ENCODE assay signal across 10 cellular contexts in the genomic region with DNA sequence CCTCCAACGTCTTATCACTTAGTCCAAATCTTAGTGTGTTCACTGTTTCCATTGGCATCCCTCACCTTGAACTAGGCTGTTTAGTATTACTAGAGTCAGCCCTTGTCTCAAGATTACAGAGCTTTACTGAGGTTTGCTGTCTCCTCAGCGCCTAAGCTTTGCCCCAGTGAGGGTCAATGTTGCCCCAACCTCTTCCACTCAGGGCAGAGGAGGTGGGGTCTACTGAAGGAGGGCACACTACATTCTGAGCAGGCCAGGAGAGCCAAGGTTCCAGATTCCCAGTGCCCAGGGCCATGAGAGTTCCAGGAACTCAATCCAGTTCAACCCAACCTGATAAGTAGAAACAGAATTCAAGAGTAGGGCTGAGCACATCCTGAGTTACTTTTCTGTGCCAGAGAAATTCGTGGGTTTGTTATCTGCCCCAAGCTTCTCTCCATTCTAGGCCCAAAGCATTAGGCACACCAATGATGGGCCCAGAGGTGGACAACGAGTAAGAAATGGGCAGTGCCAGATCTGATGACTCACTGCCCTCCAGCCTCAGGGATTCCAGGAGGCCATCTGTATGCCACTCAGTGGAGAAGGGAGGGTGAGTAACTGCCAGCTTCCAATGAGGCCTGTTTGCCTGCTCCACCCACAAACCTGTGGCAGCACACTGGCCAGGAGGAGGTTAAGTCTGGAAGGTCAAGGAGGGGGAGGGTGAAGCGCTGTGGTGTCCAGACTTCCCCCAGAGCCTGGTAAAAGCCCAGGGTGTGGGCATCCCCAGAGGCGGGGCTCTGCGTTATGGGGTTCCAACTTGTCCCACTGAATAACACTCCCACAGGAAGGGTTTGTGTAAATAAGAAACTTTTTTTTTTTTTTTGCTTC. TPM values are rescaled to one million over a fixed set of nuclear protein-coding genes. Genes with fewer than 3 reads are reported as not detected.
DNase-seq lines count a peak whose midpoint lies in the region; ATAC-seq, FAIRE-seq and TF ChIP-seq lines count a peak whose summit lies in the region.
"Had no signal": no experiment of that assay in that cellular context is flagged by ENCODE, and none has a peak within 500 bp of the region (broad histone marks: within the 10 kb centered on the region; RNA-seq: fewer than 3 reads in every experiment).

No MANE protein-coding gene starts in this region.

- TF ChIP-seq EP300 in sigmoid colon (IDR thresholded peaks at IDR 0.05), result no peak

- POLR2A ChIA-PET in CD8-positive, alpha-beta memory T cell (lab: Charles Lee), result interaction anchor here (0.7 kb wide), 1 partner anchor 106 kb away, joined by 3 read pairs; a partner anchor contains a TSS

- ATAC-seq in stimulated activated effector memory CD8-positive, alpha-beta T cell treated with anti-CD3 and anti-CD28 coated beads, Interleukin-12 subunit alpha, Interleukin-12 subunit beta, amount 100 ng/mL, for 72 hours, result no peak
- no peak for ATAC-seq in GM19023 (IDR thresholded peaks at IDR 0.05; ENCODE audit: unreplicated experiment)

- H3K4me2 ChIP-seq in neuronal stem cell (ENCODE audit: insufficient read depth, low read length, poor library complexity, severe bottlenecking), result no peak overlapping the region

- no peak overlapping the region for H3K23ac ChIP-seq in neuronal stem cell (ENCODE audit: low read depth, low read length, poor library complexity)

- CTCF ChIA-PET in CD8-positive, alpha-beta memory T cell (lab: Charles Lee), result interaction anchor here (0.7 to 2.0 kb wide), 2 partner anchors 9 to 12 kb away, joined by 3 to 6 read pairs; no protein-coding TSS in a partner anchor

- H3K18ac ChIP-seq in neuronal stem cell (ENCODE audit: low read length), result no peak overlapping the region

- H3K4ac ChIP-seq in neuronal stem cell (ENCODE audit: low read length), result no peak overlapping the region

- TF ChIP-seq POLR2A in sigmoid colon (IDR thresholded peaks at IDR 0.05), result no peak

- H3K4me3 Mint-ChIP-seq in stimulated activated effector memory CD8-positive, alpha-beta T cell treated with anti-CD3 and anti-CD28 coated beads, Interleukin-12 subunit alpha, Interleukin-12 subunit beta, amount 100 ng/mL, for 72 hours, result no peak overlapping the region
- H3K4me3 Mint-ChIP-seq in CD8-positive, alpha-beta memory T cell, result peak overlapping the region in 1 of 7 donors; percentile 20
- H3K4me3 Mint-ChIP-seq: activated naive CD4-positive, alpha-beta T cell treated with anti-CD3 and anti-CD28 coated beads, Interleukin-2, amount 50 U/mL, for 24 hours had no signal

- H3K79me1 ChIP-seq in neuronal stem cell (ENCODE audit: low read depth, low read length), result peaks cover 3% of the 10 kb centered on the region

- H3K4me3 ChIP-seq in sigmoid colon, result no peak overlapping the region
- H3K4me3 ChIP-seq in neuronal stem cell (ENCODE audit: low read length in 2 of 2), result no peak overlapping the region
- no peak overlapping the region for H3K4me3 ChIP-seq in CD8-positive, alpha-beta memory T cell (ENCODE audit: low read length)

- peaks cover 11% of the 10 kb centered on the region for H3K36me3 Mint-ChIP-seq in stimulated activated effector memory CD8-positive, alpha-beta T cell treated with anti-CD3 and anti-CD28 coated beads, Interleukin-12 subunit alpha, Interleukin-12 subunit beta, amount 100 ng/mL, for 72 hours
- peaks cover 0 to 28% (median 5%) of the 10 kb centered on the region in 3 donors for H3K36me3 Mint-ChIP-seq in CD8-positive, alpha-beta memory T cell

- H3K9me3 Mint-ChIP-seq in stimulated activated effector memory CD8-positive, alpha-beta T cell treated with anti-CD3 and anti-CD28 coated beads, Interleukin-12 subunit alpha, Interleukin-12 subunit beta, amount 100 ng/mL, for 72 hours, result no peaks in the 10 kb centered on the region
- H3K9me3 Mint-ChIP-seq in CD8-positive, alpha-beta memory T cell, result peaks cover 0 to 2% (median 0%) of the 10 kb centered on the region in 5 donors
- H3K9me3 Mint-ChIP-seq: activated naive CD4-positive, alpha-beta T cell treated with anti-CD3 and anti-CD28 coated beads, Interleukin-2, amount 50 U/mL, for 24 hours had no signal

- H3K27ac ChIP-seq in sigmoid colon, result peak overlapping the region; percentile 81 to 83 (median 82)
- no peak overlapping the region for H3K27ac ChIP-seq in neuronal stem cell (replicated peaks; ENCODE audit: low read length)
- H3K27ac ChIP-seq in CD8-positive, alpha-beta memory T cell (ENCODE audit: low read depth, low read length), result no peak overlapping the region

- no peak overlapping the region for H3K27ac Mint-ChIP-seq in stimulated activated effector memory CD8-positive, alpha-beta T cell treated with anti-CD3 and anti-CD28 coated beads, Interleukin-12 subunit alpha, Interleukin-12 subunit beta, amount 100 ng/mL, for 72 hours
- no peak overlapping the region for H3K27ac Mint-ChIP-seq in CD8-positive, alpha-beta memory T cell
- H3K27ac Mint-ChIP-seq: activated naive CD4-positive, alpha-beta T cell treated with anti-CD3 and anti-CD28 coated beads, Interleukin-2, amount 50 U/mL, for 24 hours had no signal

- H3K27me3 Mint-ChIP-seq in CD8-positive, alpha-beta memory T cell, result peaks cover 16 to 26% of the 10 kb centered on the region in 2 donors

- FAIRE-seq in frontal cortex (lab: Jason Lieb, UNC), result no peak

- H2AK5ac ChIP-seq in neuronal stem cell (ENCODE audit: low read depth, low read length), result no peak overlapping the region

- H3K14ac ChIP-seq in neuronal stem cell (ENCODE audit: low read length), result no peak overlapping the region

- intact Hi-C loops in sigmoid colon (cut with DNase I), result no loop called here

- no peak overlapping the region for H4K8ac ChIP-seq in neuronal stem cell (ENCODE audit: low read depth, low read length)

- H3K9me3 ChIP-seq in sigmoid colon (no peaks in the 10 kb centered on the region), neuronal stem cell (replicated peaks in 1 of 2; ENCODE audit: control insufficient read depth in 2 of 2, insufficient read depth in 1 of 2, low read depth in 1 of 2, low read length in 2 of 2) (peaks cover 0 to 2% of the 10 kb centered on the region in 2 donors)
- no peaks in the 10 kb centered on the region for H3K9me3 ChIP-seq in CD8-positive, alpha-beta memory T cell (ENCODE audit: low read length)

- no peak for TF ChIP-seq CTCF in sigmoid colon (IDR thresholded peaks at IDR 0.05)

- H4K91ac ChIP-seq in neuronal stem cell (ENCODE audit: low read depth, low read length, poor library complexity), result no peak overlapping the region

- H2BK15ac ChIP-seq in neuronal stem cell (ENCODE audit: low read length), result no peak overlapping the region

- H3K36me3 ChIP-seq in sigmoid colon (peaks cover 34 to 78% (median 45%) of the 10 kb centered on the region in 4 donors), neuronal stem cell (replicated peaks in 1 of 2; ENCODE audit: control insufficient read depth in 2 of 2, insufficient read depth in 2 of 2, low read length in 2 of 2) (peaks cover 8 to 80% of the 10 kb centered on the region in 2 donors)
- peaks cover 4% of the 10 kb centered on the region for H3K36me3 ChIP-seq in CD8-positive, alpha-beta memory T cell (ENCODE audit: insufficient read depth, low read length)

- H3K9ac ChIP-seq in neuronal stem cell (ENCODE audit: low read depth, low read length, poor library complexity), result no peak overlapping the region

- peaks cover 18% of the 10 kb centered on the region for H3K4me1 Mint-ChIP-seq in stimulated activated effector memory CD8-positive, alpha-beta T cell treated with anti-CD3 and anti-CD28 coated beads, Interleukin-12 subunit alpha, Interleukin-12 subunit beta, amount 100 ng/mL, for 72 hours
- peaks cover 8 to 20% (median 10%) of the 10 kb centered on the region in 3 donors for H3K4me1 Mint-ChIP-seq in CD8-positive, alpha-beta memory T cell

- no peak overlapping the region for H2AFZ ChIP-seq in neuronal stem cell (ENCODE audit: low read length)

- H3K27me3 ChIP-seq in sigmoid colon, result no peaks in the 10 kb centered on the region
- H3K27me3 ChIP-seq in neuronal stem cell (ENCODE audit: control insufficient read depth in 3 of 3, insufficient read depth in 3 of 3, low read depth in 1 of 3, low read length in 3 of 3), result peaks cover 0 to 19% (median 3%) of the 10 kb centered on the region in 3 experiments
- peaks cover 12% of the 10 kb centered on the region for H3K27me3 ChIP-seq in CD8-positive, alpha-beta memory T cell (ENCODE audit: insufficient read depth, low read length, poor library complexity, severe bottlenecking)

- 37 to 66% methylated on average over 7 of the region's 7 CpGs for WGBS in sigmoid colon, 2 donors
- WGBS in neuronal stem cell (ENCODE audit: extremely low coverage in 2 of 2, insufficient read length in 2 of 2, insufficient replicate concordance in 1 of 2), 2 donors, result no CpG with 5 or more reads among the region's 7 CpGs

- no peak overlapping the region for H2BK120ac ChIP-seq in neuronal stem cell (ENCODE audit: low read depth, low read length)

- peaks cover 0 to 47% (median 42%) of the 10 kb centered on the region in 4 donors for H3K4me1 ChIP-seq in sigmoid colon
- H3K4me1 ChIP-seq in neuronal stem cell (ENCODE audit: control insufficient read depth in 2 of 2, insufficient read depth in 1 of 2, low read depth in 1 of 2, low read length in 2 of 2), result peaks cover 0 to 20% of the 10 kb centered on the region in 2 donors
- peaks cover 14% of the 10 kb centered on the region for H3K4me1 ChIP-seq in CD8-positive, alpha-beta memory T cell (ENCODE audit: insufficient read depth, low read length)

- H2BK5ac ChIP-seq in neuronal stem cell (ENCODE audit: low read length), result no peak overlapping the region

- H2BK12ac ChIP-seq in neuronal stem cell (ENCODE audit: low read length), result no peak overlapping the region

- DNase-seq in GM04503 (ENCODE audit: low read depth) (peak; percentile 69), T1000 (lab: John Stamatoyannopoulos, UW) (peak; percentile 86), frontal cortex (ENCODE audit: low spot score in 2 of 2) (peak; percentile 30 to 70), sigmoid colon (no peak), neuronal stem cell (ENCODE audit: low spot score) (no peak)
- DNase-seq in stimulated activated effector memory CD8-positive, alpha-beta T cell treated with anti-CD3 and anti-CD28 coated beads, Interleukin-12 subunit alpha, Interleukin-12 subunit beta, amount 100 ng/mL, for 72 hours (ENCODE audit: low spot score in 2 of 2), result no peak
- no peak for DNase-seq in CD8-positive, alpha-beta memory T cell
- DNase-seq: NCI-H1930 had no signal

RNA-seq across cellular contexts. Expression of a gene that starts 8.2 kb away (rescaled TPM):
- 8.2 TPM for total RNA-seq in frontal cortex
- 10 to 100 TPM; 28.0 to 57.3 (median 33.6) TPM for total RNA-seq in sigmoid colon
- polyA plus RNA-seq in sigmoid colon, result 1 to 10 TPM; 1.2 to 6.6 (median 4.2) TPM
- polyA plus RNA-seq in neuronal stem cell (2013, experiment 1 of 2), result 19.4 TPM
- polyA plus RNA-seq in neuronal stem cell (2013, experiment 2 of 2), result 19.8 TPM
- 10 to 100 TPM; 10.6 to 11.6 TPM for total RNA-seq in CD8-positive, alpha-beta memory T cell
- 3.4 TPM for polyA plus RNA-seq in CD8-positive, alpha-beta memory T cell

RNA-seq across cellular contexts. Expression of a gene that starts 9.5 kb away (rescaled TPM):
- total RNA-seq in frontal cortex, result 2.0 TPM
- total RNA-seq in sigmoid colon, result 10 to 100 TPM; 12.3 to 25.2 (median 20.1) TPM
- 10 to 100 TPM in 1 of 3 donors, 1 to 10 TPM in 2; 4.4 to 14.7 (median 9.6) TPM for polyA plus RNA-seq in sigmoid colon
- 17.1 TPM for polyA plus RNA-seq in neuronal stem cell (2013, experiment 1 of 2)
- polyA plus RNA-seq in neuronal stem cell (2013, experiment 2 of 2), result 17.9 TPM
- under 1 TPM; 0.38 to 0.70 TPM for total RNA-seq in CD8-positive, alpha-beta memory T cell
- not detected for polyA plus RNA-seq in CD8-positive, alpha-beta memory T cell

RNA-seq across cellular contexts. Expression of a gene that starts 14.3 kb away (rescaled TPM):
- total RNA-seq in frontal cortex (0.41 TPM), sigmoid colon (1 to 10 TPM; 2.3 to 9.2 (median 3.5) TPM)
- 1 to 10 TPM in 1 of 3 donors, not detected in 2; 1.2 TPM for polyA plus RNA-seq in sigmoid colon
- 1.9 TPM for polyA plus RNA-seq in neuronal stem cell (2013, experiment 1 of 2)
- polyA plus RNA-seq in neuronal stem cell (2013, experiment 2 of 2), result 1.8 TPM
- under 1 TPM; 0.18 to 0.20 TPM for total RNA-seq in CD8-positive, alpha-beta memory T cell
- polyA plus RNA-seq in CD8-positive, alpha-beta memory T cell, result 1.9 TPM

RNA-seq across cellular contexts. Expression of a gene that starts 15.0 kb away (rescaled TPM):
- total RNA-seq in frontal cortex (5.3 TPM), sigmoid colon (10 to 100 TPM in 3 of 4 donors, 1 to 10 TPM in 1; 7.4 to 46.8 (median 14.9) TPM)
- polyA plus RNA-seq in sigmoid colon, result 1 to 10 TPM in 1 of 3 donors, under 1 TPM in 2; under 0.01 to 7.7 (median 0.23) TPM
- polyA plus RNA-seq in neuronal stem cell (2013, experiment 1 of 2), result 6.1 TPM
- 5.9 TPM for polyA plus RNA-seq in neuronal stem cell (2013, experiment 2 of 2)
- total RNA-seq in CD8-positive, alpha-beta memory T cell, result 1 to 10 TPM; 1.2 to 1.7 TPM
- 1.1 TPM for polyA plus RNA-seq in CD8-positive, alpha-beta memory T cell

RNA-seq across cellular contexts. Expression of a gene that starts 57.8 kb away (rescaled TPM):
- 11.4 TPM for total RNA-seq in frontal cortex
- total RNA-seq in sigmoid colon, result 10 to 100 TPM; 22.1 to 35.0 (median 23.9) TPM
- polyA plus RNA-seq in sigmoid colon, result 10 to 100 TPM; 16.2 to 39.2 (median 30.3) TPM
- polyA plus RNA-seq in neuronal stem cell (2013, experiment 1 of 2), result 89.3 TPM
- polyA plus RNA-seq in neuronal stem cell (2013, experiment 2 of 2), result 88.4 TPM
- total RNA-seq in CD8-positive, alpha-beta memory T cell, result 100 to 1,000 TPM; 112 to 119 TPM
- 11.1 TPM for polyA plus RNA-seq in CD8-positive, alpha-beta memory T cell

Comparison
In these comparisons a context has a peak if more than half of its experiments do, and no peak if none do; other contexts are left out.
1. DNase-seq: peak in GM04503 (single experiment), T1000 (single experiment) and frontal cortex (2 of 2); none in sigmoid colon (single experiment), stimulated activated effector memory CD8-positive, alpha-beta T cell treated with anti-CD3 and anti-CD28 coated beads, Interleukin-12 subunit alpha, Interleukin-12 subunit beta, amount 100 ng/mL, for 72 hours (0 of 2), neuronal stem cell (single experiment) and CD8-positive, alpha-beta memory T cell (0 of 5).
2. H3K27ac ChIP-seq: peak in sigmoid colon (4 of 4); none in neuronal stem cell (single experiment) and CD8-positive, alpha-beta memory T cell (single experiment).